In the genomic region with DNA sequence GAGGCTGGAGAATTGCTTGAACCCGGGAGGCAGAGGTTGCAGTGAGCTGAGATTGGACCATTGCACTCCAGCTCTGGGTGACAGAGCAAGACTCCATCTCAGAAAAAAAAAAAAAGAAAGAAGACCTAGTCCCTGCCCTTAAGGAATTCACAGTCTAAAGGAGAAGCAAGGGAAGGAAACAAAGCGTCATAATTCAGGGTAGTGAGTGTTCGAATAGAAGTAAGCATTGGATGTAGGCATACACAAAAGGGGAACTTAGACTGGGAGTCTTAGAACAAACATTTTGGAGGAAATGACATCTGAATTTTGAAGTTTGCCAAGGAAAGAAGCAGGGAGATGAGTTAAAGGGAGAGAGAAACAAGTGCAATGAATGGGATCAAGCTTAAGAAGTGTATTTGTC, we compare ENCODE assay signal across 1 cellular context.
TF ChIP-seq lines count a peak whose summit lies in the region.

No MANE protein-coding gene starts in this region.

TF ChIP-seq in GM23338, 12 proteins besides CTCF, POLR2A, EP300 and RAD21 (continued from another document):
- TF ChIP-seq REST (IDR thresholded peaks at IDR 0.05; ENCODE audit: unreplicated experiment) (no peak), ZNF462 (CRISPR knock-in tag; IDR thresholded peaks at IDR 0.05) (no peak), NANOG (IDR thresholded peaks at IDR 0.05; ENCODE audit: borderline replicate concordance) (no peak)
- TF ChIP-seq, protein P1, sequence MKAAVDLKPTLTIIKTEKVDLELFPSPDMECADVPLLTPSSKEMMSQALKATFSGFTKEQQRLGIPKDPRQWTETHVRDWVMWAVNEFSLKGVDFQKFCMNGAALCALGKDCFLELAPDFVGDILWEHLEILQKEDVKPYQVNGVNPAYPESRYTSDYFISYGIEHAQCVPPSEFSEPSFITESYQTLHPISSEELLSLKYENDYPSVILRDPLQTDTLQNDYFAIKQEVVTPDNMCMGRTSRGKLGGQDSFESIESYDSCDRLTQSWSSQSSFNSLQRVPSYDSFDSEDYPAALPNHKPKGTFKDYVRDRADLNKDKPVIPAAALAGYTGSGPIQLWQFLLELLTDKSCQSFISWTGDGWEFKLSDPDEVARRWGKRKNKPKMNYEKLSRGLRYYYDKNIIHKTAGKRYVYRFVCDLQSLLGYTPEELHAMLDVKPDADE (IDR thresholded peaks at IDR 0.05), result no peak
